ENCODE assay signal across 13 cellular contexts in genomic region chr22:45551310-45552016, GRCh38. TPM values are rescaled to one million over a fixed set of nuclear protein-coding genes. Genes with fewer than 3 reads are reported as not detected.
A peak's percentile ranks its signal among the peaks of the same experiment; 100 is the strongest.
DNase-seq lines count a peak whose midpoint lies in the region; ATAC-seq and TF ChIP-seq lines count a peak whose summit lies in the region.
"Had no signal": no experiment of that assay in that cellular context is flagged by ENCODE, and none has a peak within 500 bp of the region (broad histone marks: within the 10 kb centered on the region; RNA-seq: fewer than 3 reads in every experiment).

No MANE protein-coding gene starts in this region.

- no peaks in the 10 kb centered on the region for H3K9me2 ChIP-seq in hepatocyte (replicated peaks; ENCODE audit: insufficient read depth)

- H3K4me1 ChIP-seq in BLaER1 treated with 17β-estradiol and CSF1 and Interleukin-3, amounts not matched to agents 10 nM and 100 nM = peaks cover 39 to 48% (median 44%) of the 10 kb centered on the region in 10 experiments
- H3K4me1 ChIP-seq in breast epithelium (peaks cover 29 to 47% of the 10 kb centered on the region in 2 donors), hepatocyte (ENCODE audit: insufficient read depth) (peaks cover 40% of the 10 kb centered on the region), psoas muscle (peaks cover 3% of the 10 kb centered on the region)

- ATAC-seq in psoas muscle = peak in 2 of 4 donors; percentile 27 to 49
- ATAC-seq: Panc1 had no signal

- DNase-seq in breast epithelium (ENCODE audit: low spot score in 2 of 2) (peak in 1 of 2 donors; percentile 70), hepatocyte (ENCODE audit: low spot score) (peak; percentile 9), psoas muscle (peak; percentile 48 to 70), GDM1 (lab: John Stamatoyannopoulos, UW) (no peak), NCI-H2081 (lab: John Stamatoyannopoulos, UW) (no peak)
- no peak for DNase-seq in activated CD8-positive, alpha-beta memory T cell treated with anti-CD3 and anti-CD28 coated beads, Interleukin-2, amount 50 U/mL, for 4 hours
- DNase-seq in stimulated activated CD4-positive, alpha-beta T cell treated with anti-CD3 and anti-CD28 coated beads, Interleukin-2, amount 100 ng/mL, for 48 hours = no peak
- DNase-seq: activated effector memory CD4-positive, alpha-beta T cell treated with Interleukin-2 at 50 U/mL for 16 hours; effector CD4-positive, alpha-beta T cell; NCI-H2029 treated with DMSO at 0.1 percent for 48 hours; stimulated activated CD8-positive, alpha-beta memory T cell treated with anti-CD3 and anti-CD28 coated beads, Interleukin-4, amount 100 ng/mL, for 48 hours had no signal

- peak overlapping the region in 4 of 11 experiments; percentile 43 to 61 (median 52); a peak in 6 of 22 replicates for H3K27ac ChIP-seq in BLaER1 treated with 17β-estradiol and CSF1 and Interleukin-3, amounts not matched to agents 10 nM and 100 nM
- H3K27ac ChIP-seq in breast epithelium = peak overlapping the region; percentile 90 to 95
- H3K27ac ChIP-seq in hepatocyte = peak overlapping the region; percentile 87
- no peak overlapping the region for H3K27ac ChIP-seq in psoas muscle

- no peaks in the 10 kb centered on the region for H3K79me2 ChIP-seq in hepatocyte

- no peak for TF ChIP-seq POLR2A in breast epithelium (IDR thresholded peaks at IDR 0.05)

- no peak overlapping the region; a peak in 1 of 20 replicates for H3K4me3 ChIP-seq in BLaER1 treated with 17β-estradiol and CSF1 and Interleukin-3, amounts not matched to agents 10 nM and 100 nM
- H3K4me3 ChIP-seq in breast epithelium (peak overlapping the region in 1 of 3 donors; percentile 19), hepatocyte (no peak overlapping the region), psoas muscle (no peak overlapping the region)

- H3K4me2 ChIP-seq in BLaER1 treated with 17β-estradiol and CSF1 and Interleukin-3, amounts not matched to agents 10 nM and 100 nM = peak overlapping the region; percentile 65 to 96 (median 83)
- H3K4me2 ChIP-seq in hepatocyte = no peak overlapping the region

- TF ChIP-seq CTCF in breast epithelium (IDR thresholded peaks at IDR 0.05) (no peak), hepatocyte (IDR thresholded peaks at IDR 0.05; ENCODE audit: poor library complexity) (no peak), psoas muscle (IDR thresholded peaks at IDR 0.05) (no peak)

- H3K9me3 ChIP-seq in BLaER1 treated with 17β-estradiol and CSF1 and Interleukin-3, amounts not matched to agents 10 nM and 100 nM (replicated peaks in 1 of 11) = peaks cover 0 to 7% (median 0%) of the 10 kb centered on the region in 11 experiments; a peak in 8 of 22 replicates
- H3K9me3 ChIP-seq in breast epithelium (no peaks in the 10 kb centered on the region), hepatocyte (ENCODE audit: low read depth) (no peaks in the 10 kb centered on the region), psoas muscle (no peaks in the 10 kb centered on the region)

- WGBS in hepatocyte (ENCODE audit: low lambda C conversion rate, missing lambda C conversion rate) = 82% methylated on average over 18 of the region's 18 CpGs
- WGBS in psoas muscle, 3 donors = 56 to 63% (median 56%) methylated on average over 18 of the region's 18 CpGs

- H3K9ac ChIP-seq in BLaER1 treated with 17β-estradiol and CSF1 and Interleukin-3, amounts not matched to agents 10 nM and 100 nM = peak overlapping the region in 6 of 11 experiments; percentile 2 to 51 (median 38); a peak in 5 of 22 replicates

- intact Hi-C loops in breast epithelium (cut with DNase I; ENCODE audit: low total_unique reads) = loop anchor here (5.0 kb wide), 1 partner anchor 99 kb away; no protein-coding TSS in a partner anchor
- intact Hi-C loops in psoas muscle (cut with DNase I) = loop anchor here (2.0 to 5.0 kb wide), 4 partner anchors 109 to 284 kb away; no protein-coding TSS in a partner anchor

- peaks cover 8 to 66% (median 16%) of the 10 kb centered on the region in 11 experiments; a peak in 18 of 22 replicates for H4K20me1 ChIP-seq in BLaER1 treated with 17β-estradiol and CSF1 and Interleukin-3, amounts not matched to agents 10 nM and 100 nM
- no peaks in the 10 kb centered on the region for H4K20me1 ChIP-seq in hepatocyte (ENCODE audit: insufficient read depth, poor library complexity, severe bottlenecking)

- peaks cover 0 to 72% (median 52%) of the 10 kb centered on the region in 11 experiments; a peak in 17 of 22 replicates for H3K36me3 ChIP-seq in BLaER1 treated with 17β-estradiol and CSF1 and Interleukin-3, amounts not matched to agents 10 nM and 100 nM
- H3K36me3 ChIP-seq in breast epithelium = no peaks in the 10 kb centered on the region
- H3K36me3 ChIP-seq in hepatocyte (replicated peaks; ENCODE audit: insufficient read depth, low read depth) = no peaks in the 10 kb centered on the region
- H3K36me3 ChIP-seq in psoas muscle (ENCODE audit: insufficient read depth in 1 of 2, low read depth in 1 of 2) = no peaks in the 10 kb centered on the region

- peaks cover 0 to 62% (median 0%) of the 10 kb centered on the region in 11 experiments; a peak in 5 of 22 replicates for H3K27me3 ChIP-seq in BLaER1 treated with 17β-estradiol and CSF1 and Interleukin-3, amounts not matched to agents 10 nM and 100 nM
- no peaks in the 10 kb centered on the region for H3K27me3 ChIP-seq in breast epithelium
- H3K27me3 ChIP-seq in hepatocyte = no peaks in the 10 kb centered on the region
- H3K27me3 ChIP-seq in psoas muscle (ENCODE audit: insufficient read depth in 3 of 3, low read length in 2 of 3) = no peaks in the 10 kb centered on the region

- no peak overlapping the region for H2AFZ ChIP-seq in hepatocyte

RNA-seq across cellular contexts. Expression of gene FBLN1, which starts 48.8 kb away (rescaled TPM):
- total RNA-seq in breast epithelium (100 to 1,000 TPM; 115 to 293 (median 267) TPM), hepatocyte (185 and 201 TPM in 2 replicates), psoas muscle (10 to 100 TPM; 19.3 to 95.7 (median 29.3) TPM)
- polyA plus RNA-seq in hepatocyte (669 and 709 TPM in 2 replicates), psoas muscle (10 to 100 TPM; 10.5 to 14.0 (median 12.0) TPM)

Comparison
In these comparisons a context has a peak if more than half of its experiments do, and no peak if none do; other contexts are left out.
1. DNase-seq: peak in hepatocyte (single experiment) and psoas muscle (2 of 2); none in activated CD8-positive, alpha-beta memory T cell treated with anti-CD3 and anti-CD28 coated beads, Interleukin-2, amount 50 U/mL, for 4 hours (single experiment), stimulated activated CD4-positive, alpha-beta T cell treated with anti-CD3 and anti-CD28 coated beads, Interleukin-2, amount 100 ng/mL, for 48 hours (0 of 2), GDM1 (single experiment) and NCI-H2081 (0 of 2).